ENCODE assay signal across 18 cellular contexts in genomic region chr2:42977236-42978174, GRCh38.
DNase-seq lines count a peak whose midpoint lies in the region; ATAC-seq, FAIRE-seq and TF ChIP-seq lines count a peak whose summit lies in the region.
"Had no signal": no experiment of that assay in that cellular context is flagged by ENCODE, and none has a peak within 500 bp of the region (broad histone marks: within the 10 kb centered on the region; RNA-seq: fewer than 3 reads in every experiment).

No MANE protein-coding gene starts in this region.

- H3K9me3 Mint-ChIP-seq in HFFc6, result no peaks in the 10 kb centered on the region
- H3K9me3 Mint-ChIP-seq in dendritic cell treated with granulocyte-macrophage colony-stimulating factor and Interleukin-4, amounts not matched to agents 40 ng/mL and 50 ng/mL, for 4 days, result no peaks in the 10 kb centered on the region
- H3K9me3 Mint-ChIP-seq: activated CD4-positive, alpha-beta T cell treated with anti-CD3 and anti-CD28 coated beads, Interleukin-2, amount 10 ng/mL, durations not matched to agents 7 days and 5 days; activated T-helper 2 cell treated with anti-CD3 and anti-CD28 coated beads, Interferon-gamma antibody, Interleukin-2, Interleukin-4, amounts not matched to agents 10 μg/mL and 5 μg/mL and 100 μg/mL, durations not matched to agents 14 hours and 24 hours and 36 hours; stimulated activated naive CD8-positive, alpha-beta T cell treated with anti-CD3 and anti-CD28 coated beads, Interleukin-15, Interleukin-2, amounts not matched to agents 100 ng/mL and 50 ng/mL, for 24 hours had no signal

- no peaks in the 10 kb centered on the region for H3K36me3 ChIP-seq in BLaER1 treated with 17β-estradiol and CSF1 and Interleukin-3, amounts not matched to agents 10 nM and 100 nM
- H3K36me3 ChIP-seq in pancreas, result no peaks in the 10 kb centered on the region
- H3K36me3 ChIP-seq in gastroesophageal sphincter, result no peaks in the 10 kb centered on the region
- H3K36me3 ChIP-seq: ascending aorta, left ventricle myocardium inferior had no signal

- H3K4me1 Mint-ChIP-seq in HFFc6 (ENCODE audit: low read depth), result peaks cover 64% of the 10 kb centered on the region
- H3K4me1 Mint-ChIP-seq in dendritic cell treated with granulocyte-macrophage colony-stimulating factor and Interleukin-4, amounts not matched to agents 40 ng/mL and 50 ng/mL, for 4 days (ENCODE audit: low read depth), result peaks cover 49% of the 10 kb centered on the region

- no peak overlapping the region for H3K9ac ChIP-seq in BLaER1 treated with 17β-estradiol and CSF1 and Interleukin-3, amounts not matched to agents 10 nM and 100 nM

- H3K27ac Mint-ChIP-seq in HFFc6, result 0 out of 2 replicates have a peak overlapping the region, but pooled peaks have one; percentile 3
- H3K27ac Mint-ChIP-seq in dendritic cell treated with granulocyte-macrophage colony-stimulating factor and Interleukin-4, amounts not matched to agents 40 ng/mL and 50 ng/mL, for 4 days, result peak overlapping the region; percentile 74
- H3K27ac Mint-ChIP-seq: activated CD4-positive, alpha-beta T cell treated with anti-CD3 and anti-CD28 coated beads, Interleukin-2, amount 10 ng/mL, durations not matched to agents 7 days and 5 days; activated T-helper 2 cell treated with anti-CD3 and anti-CD28 coated beads, Interferon-gamma antibody, Interleukin-2, Interleukin-4, amounts not matched to agents 10 μg/mL and 5 μg/mL and 100 μg/mL, durations not matched to agents 14 hours and 24 hours and 36 hours; stimulated activated naive CD8-positive, alpha-beta T cell treated with anti-CD3 and anti-CD28 coated beads, Interleukin-15, Interleukin-2, amounts not matched to agents 100 ng/mL and 50 ng/mL, for 24 hours had no signal

- FAIRE-seq in pancreas (lab: Jason Lieb, UNC) (no peak), GM12892 (lab: Jason Lieb, UNC) (no peak)

- TF ChIP-seq CTCF in HFFc6 (IDR thresholded peaks at IDR 0.05) (no peak), pancreas (IDR thresholded peaks at IDR 0.05) (no peak), gastroesophageal sphincter (IDR thresholded peaks at IDR 0.05) (no peak)

- no peaks in the 10 kb centered on the region for H3K9me3 ChIP-seq in BLaER1 treated with 17β-estradiol and CSF1 and Interleukin-3, amounts not matched to agents 10 nM and 100 nM (replicated peaks in 1 of 11)
- no peaks in the 10 kb centered on the region for H3K9me3 ChIP-seq in pancreas
- peaks cover 0 to 5% (median 0%) of the 10 kb centered on the region in 3 donors for H3K9me3 ChIP-seq in gastroesophageal sphincter
- H3K9me3 ChIP-seq: ascending aorta had no signal

- no peaks in the 10 kb centered on the region for H4K20me1 ChIP-seq in BLaER1 treated with 17β-estradiol and CSF1 and Interleukin-3, amounts not matched to agents 10 nM and 100 nM

- peak overlapping the region in 2 of 11 experiments; percentile 15; a peak in 4 of 22 replicates for H3K27ac ChIP-seq in BLaER1 treated with 17β-estradiol and CSF1 and Interleukin-3, amounts not matched to agents 10 nM and 100 nM
- H3K27ac ChIP-seq in pancreas (peak overlapping the region; percentile 59 to 84 (median 78)), gastroesophageal sphincter (no peak overlapping the region)
- H3K27ac ChIP-seq: ascending aorta, left ventricle myocardium inferior had no signal

- intact Hi-C loops in dendritic cell treated with granulocyte-macrophage colony-stimulating factor and Interleukin-4, amounts not matched to agents 40 ng/mL and 50 ng/mL, for 4 days (cut with micrococcal nuclease), result loop anchor here (5.0 kb wide), 1 partner anchor 50 kb away; no protein-coding TSS in a partner anchor
- intact Hi-C loops in pancreas (cut with DNase I), result loop anchor here in 1 of 3 donors (5.0 kb wide), 2 partner anchors 130 to 250 kb away; partner anchors contain the start of gene ZFP36L2

- H3K27me3 Mint-ChIP-seq in HFFc6 (ENCODE audit: insufficient read depth), result peaks cover 2% of the 10 kb centered on the region
- peaks cover 7% of the 10 kb centered on the region for H3K27me3 Mint-ChIP-seq in dendritic cell treated with granulocyte-macrophage colony-stimulating factor and Interleukin-4, amounts not matched to agents 40 ng/mL and 50 ng/mL, for 4 days
- H3K27me3 Mint-ChIP-seq: activated CD4-positive, alpha-beta T cell treated with anti-CD3 and anti-CD28 coated beads, Interleukin-2, amount 10 ng/mL, durations not matched to agents 7 days and 5 days; stimulated activated naive CD8-positive, alpha-beta T cell treated with anti-CD3 and anti-CD28 coated beads, Interleukin-15, Interleukin-2, amounts not matched to agents 100 ng/mL and 50 ng/mL, for 24 hours had no signal

- peaks cover 55 to 73% (median 65%) of the 10 kb centered on the region in 10 experiments for H3K4me1 ChIP-seq in BLaER1 treated with 17β-estradiol and CSF1 and Interleukin-3, amounts not matched to agents 10 nM and 100 nM
- H3K4me1 ChIP-seq in pancreas (peaks cover 25 to 46% (median 43%) of the 10 kb centered on the region in 3 donors), gastroesophageal sphincter (peaks cover 0 to 23% (median 17%) of the 10 kb centered on the region in 3 donors)

- TF ChIP-seq POLR2A in GM12892 (IDR thresholded peaks at IDR 0.05; ENCODE audit: low read depth, low read length), result no peak
- TF ChIP-seq POLR2A in gastroesophageal sphincter (IDR thresholded peaks at IDR 0.05), result no peak

- 56 to 63% methylated on average over 12 of the region's 12 CpGs for WGBS in pancreas, 2 donors
- 88 to 97% methylated on average over 5 to 10 of the region's 12 CpGs for WGBS in gastroesophageal sphincter (ENCODE audit: low coverage in 1 of 2), 2 donors

- H3K4me3 Mint-ChIP-seq in HFFc6, result no peak overlapping the region
- no peak overlapping the region for H3K4me3 Mint-ChIP-seq in dendritic cell treated with granulocyte-macrophage colony-stimulating factor and Interleukin-4, amounts not matched to agents 40 ng/mL and 50 ng/mL, for 4 days
- H3K4me3 Mint-ChIP-seq: activated CD4-positive, alpha-beta T cell treated with anti-CD3 and anti-CD28 coated beads, Interleukin-2, amount 10 ng/mL, durations not matched to agents 7 days and 5 days; stimulated activated naive CD8-positive, alpha-beta T cell treated with anti-CD3 and anti-CD28 coated beads, Interleukin-15, Interleukin-2, amounts not matched to agents 100 ng/mL and 50 ng/mL, for 24 hours had no signal

- no peaks in the 10 kb centered on the region for H3K27me3 ChIP-seq in BLaER1 treated with 17β-estradiol and CSF1 and Interleukin-3, amounts not matched to agents 10 nM and 100 nM
- H3K27me3 ChIP-seq in pancreas (no peaks in the 10 kb centered on the region), gastroesophageal sphincter (no peaks in the 10 kb centered on the region)
- H3K27me3 ChIP-seq: ascending aorta, dorsolateral prefrontal cortex had no signal

- H3K4me2 ChIP-seq in BLaER1 treated with 17β-estradiol and CSF1 and Interleukin-3, amounts not matched to agents 10 nM and 100 nM, result peak overlapping the region; percentile 13 to 92 (median 78); a peak in 20 of 22 replicates

- H3K4me3 ChIP-seq in BLaER1 treated with 17β-estradiol and CSF1 and Interleukin-3, amounts not matched to agents 10 nM and 100 nM, result no peak overlapping the region
- no peak overlapping the region for H3K4me3 ChIP-seq in pancreas
- H3K4me3 ChIP-seq in gastroesophageal sphincter, result no peak overlapping the region
- H3K4me3 ChIP-seq: ascending aorta, dorsolateral prefrontal cortex, left ventricle myocardium inferior, skin epidermis had no signal

- H3K36me3 Mint-ChIP-seq in HFFc6 (ENCODE audit: low read depth), result no peaks in the 10 kb centered on the region
- H3K36me3 Mint-ChIP-seq in dendritic cell treated with granulocyte-macrophage colony-stimulating factor and Interleukin-4, amounts not matched to agents 40 ng/mL and 50 ng/mL, for 4 days (ENCODE audit: low read depth), result no peaks in the 10 kb centered on the region

- ATAC-seq in pancreas (no peak), GM18867 (IDR thresholded peaks at IDR 0.05; ENCODE audit: unreplicated experiment) (no peak), gastroesophageal sphincter (no peak)

- DNase-seq in HFFc6, result no peak
- DNase-seq in pancreas, result peak in 1 of 6 donors; percentile 64
- no peak for DNase-seq in GM12892 (ENCODE audit: insufficient read length)
- DNase-seq in NCI-H748 treated with DMSO at 0.1 percent for 48 hours (lab: John Stamatoyannopoulos, UW), result no peak
- DNase-seq: activated CD4-positive, alpha-beta T cell treated with anti-CD3 and anti-CD28 coated beads, Interleukin-2, amount 10 ng/mL, durations not matched to agents 7 days and 5 days; EL; left ventricle myocardium inferior; NCI-H2081; T-helper 2 cell had no signal

- TF ChIP-seq EP300 in gastroesophageal sphincter (IDR thresholded peaks at IDR 0.05), result no peak

Comparison
In these comparisons a context has a peak if more than half of its experiments do, and no peak if none do; other contexts are left out.
1. H3K27ac ChIP-seq: peak in pancreas (4 of 4); none in gastroesophageal sphincter (0 of 4).